Comparison of ENCODE assay signal across 22 cellular contexts in the genomic region with DNA sequence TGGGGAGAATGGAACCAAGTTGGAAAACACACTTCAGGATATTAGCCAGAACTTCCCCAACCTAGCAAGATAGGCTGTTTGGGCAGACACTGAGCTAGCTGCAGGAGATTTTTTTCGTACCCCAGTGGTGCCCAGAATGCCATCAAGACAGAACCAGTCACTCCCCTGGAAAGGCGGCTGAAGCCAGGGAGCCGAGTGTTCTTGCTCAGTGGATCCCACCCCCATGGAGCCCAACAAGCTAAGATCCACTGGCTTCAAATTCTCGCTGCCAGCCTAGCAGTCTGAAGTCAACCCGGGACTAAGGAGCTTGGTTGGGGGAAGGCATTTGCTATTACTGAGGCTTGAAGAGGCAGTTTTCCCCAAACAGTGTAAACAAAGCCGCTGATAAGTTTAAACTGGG.
DNase-seq lines count a peak whose midpoint lies in the region; ATAC-seq and TF ChIP-seq lines count a peak whose summit lies in the region.
"Had no signal": no experiment of that assay in that cellular context is flagged by ENCODE, and none has a peak within 500 bp of the region (broad histone marks: within the 10 kb centered on the region; RNA-seq: fewer than 3 reads in every experiment).

No MANE protein-coding gene starts in this region.

- peaks cover 63% of the 10 kb centered on the region for H3K36me3 Mint-ChIP-seq in activated naive CD4-positive, alpha-beta T cell treated with anti-CD3 and anti-CD28 coated beads, Interleukin-2, amount 50 U/mL, for 24 hours
- H3K36me3 Mint-ChIP-seq in activated B cell treated with CpG ODN at 0.5 μM for 24 hours (ENCODE audit: low read depth), result peaks cover 84% of the 10 kb centered on the region
- peaks cover 45% of the 10 kb centered on the region for H3K36me3 Mint-ChIP-seq in endothelial cell (ENCODE audit: low read depth, unreplicated experiment)

- peaks cover 35 to 56% of the 10 kb centered on the region in 2 donors for H3K4me1 ChIP-seq in thoracic aorta (ENCODE audit: control insufficient read depth in 1 of 2, low read depth in 2 of 2)
- H3K4me1 ChIP-seq in left ventricle myocardium inferior, result peaks cover 17% of the 10 kb centered on the region
- H3K4me1 ChIP-seq: BLaER1 had no signal

- H3K27ac ChIP-seq in thoracic aorta (peak overlapping the region; percentile 13 to 30), left ventricle myocardium inferior (replicated peaks) (no peak overlapping the region)
- H3K27ac ChIP-seq: BLaER1, left lung, WERI-Rb-1 had no signal

- intact Hi-C loops in activated B cell treated with CpG ODN at 0.5 μM for 24 hours (cut with micrococcal nuclease), result no loop called here
- intact Hi-C loops in left ventricle myocardium inferior (cut with micrococcal nuclease), result no loop called here

- H3K9me3 Mint-ChIP-seq in activated naive CD4-positive, alpha-beta T cell treated with anti-CD3 and anti-CD28 coated beads, Interleukin-2, amount 50 U/mL, for 24 hours, result peaks cover 10% of the 10 kb centered on the region
- H3K9me3 Mint-ChIP-seq in activated B cell treated with CpG ODN at 0.5 μM for 24 hours, result peaks cover 9% of the 10 kb centered on the region
- no peaks in the 10 kb centered on the region for H3K9me3 Mint-ChIP-seq in endothelial cell (ENCODE audit: unreplicated experiment)

- ATAC-seq in activated B cell treated with CpG ODN at 0.5 μM for 24 hours (ENCODE audit: low read depth), result no peak
- no peak for ATAC-seq in thoracic aorta (ENCODE audit: insufficient number of reproducible peaks, low FRiP score, low read depth)
- ATAC-seq: HCT116, K562, left lung had no signal

- TF ChIP-seq CTCF in activated B cell treated with CpG ODN at 0.5 μM for 24 hours (IDR thresholded peaks at IDR 0.05) (no peak), endothelial cell (IDR thresholded peaks at IDR 0.05; ENCODE audit: unreplicated experiment) (no peak), thoracic aorta (IDR thresholded peaks at IDR 0.05) (no peak), left ventricle myocardium inferior (IDR thresholded peaks at IDR 0.05; ENCODE audit: borderline replicate concordance) (no peak)

- no peak overlapping the region for H3K4me3 Mint-ChIP-seq in activated naive CD4-positive, alpha-beta T cell treated with anti-CD3 and anti-CD28 coated beads, Interleukin-2, amount 50 U/mL, for 24 hours
- H3K4me3 Mint-ChIP-seq in activated B cell treated with CpG ODN at 0.5 μM for 24 hours, result no peak overlapping the region
- H3K4me3 Mint-ChIP-seq in endothelial cell (ENCODE audit: unreplicated experiment), result peak overlapping the region; percentile 33

- peaks cover 33% of the 10 kb centered on the region for H3K36me3 ChIP-seq in thoracic aorta
- H3K36me3 ChIP-seq in left ventricle myocardium inferior, result peaks cover 43% of the 10 kb centered on the region
- H3K36me3 ChIP-seq: WERI-Rb-1 had no signal

- H3K4me3 ChIP-seq in thoracic aorta (no peak overlapping the region), left ventricle myocardium inferior (no peak overlapping the region)
- H3K4me3 ChIP-seq: BLaER1, K562, left lung had no signal

- H3K9me3 ChIP-seq in thoracic aorta (no peaks in the 10 kb centered on the region), left ventricle myocardium inferior (replicated peaks) (no peaks in the 10 kb centered on the region)
- H3K9me3 ChIP-seq: left lung had no signal

- H3K27me3 Mint-ChIP-seq in activated naive CD4-positive, alpha-beta T cell treated with anti-CD3 and anti-CD28 coated beads, Interleukin-2, amount 50 U/mL, for 24 hours, result no peaks in the 10 kb centered on the region
- H3K27me3 Mint-ChIP-seq in activated B cell treated with CpG ODN at 0.5 μM for 24 hours (no peaks in the 10 kb centered on the region), endothelial cell (ENCODE audit: unreplicated experiment) (peaks cover 3% of the 10 kb centered on the region)

- H3K27me3 ChIP-seq in thoracic aorta (replicated peaks; ENCODE audit: insufficient read depth) (no peaks in the 10 kb centered on the region), left ventricle myocardium inferior (ENCODE audit: low read depth) (no peaks in the 10 kb centered on the region)
- H3K27me3 ChIP-seq: BLaER1, left lung had no signal

- POLR2A ChIA-PET in activated B cell treated with CpG ODN at 0.5 μM for 24 hours (lab: Charles Lee), result no interaction called here

- peaks cover 73% of the 10 kb centered on the region for H3K4me1 Mint-ChIP-seq in activated naive CD4-positive, alpha-beta T cell treated with anti-CD3 and anti-CD28 coated beads, Interleukin-2, amount 50 U/mL, for 24 hours
- H3K4me1 Mint-ChIP-seq in activated B cell treated with CpG ODN at 0.5 μM for 24 hours, result peaks cover 63% of the 10 kb centered on the region
- no peaks in the 10 kb centered on the region for H3K4me1 Mint-ChIP-seq in endothelial cell (ENCODE audit: unreplicated experiment)

- CTCF ChIA-PET in activated B cell treated with CpG ODN at 0.5 μM for 24 hours (lab: Charles Lee), result no interaction called here

- no peak for DNase-seq in activated naive CD4-positive, alpha-beta T cell treated with anti-CD3 and anti-CD28 coated beads, Interleukin-2, amount 50 U/mL, for 16 hours
- DNase-seq in activated B cell treated with CpG ODN at 0.5 μM for 24 hours (no peak), endothelial cell (ENCODE audit: low spot score) (no peak), thoracic aorta (ENCODE audit: low spot score) (no peak), DMS53 treated with DMSO at 0.1 percent for 48 hours (lab: John Stamatoyannopoulos, UW; ENCODE audit: unreplicated experiment) (no peak), NCI-H146 treated with DMSO at 0.1 percent for 48 hours (lab: John Stamatoyannopoulos, UW; ENCODE audit: unreplicated experiment) (no peak), left ventricle myocardium inferior (no peak)
- DNase-seq: ACHN; activated naive CD4-positive, alpha-beta T cell treated with Interleukin-2 at 50 U/mL for 16 hours; dermis blood vessel endothelial cell; left lung; NCI-H1105 treated with DMSO at 0.1 percent for 48 hours; NCI-H2029 treated with DMSO at 0.1 percent for 48 hours; NCI-H2227 treated with DMSO at 0.1 percent for 48 hours; SIG-M5; T1000; trophoblast cell; WERI-Rb-1 had no signal

- peak overlapping the region; percentile 92 for H3K27ac Mint-ChIP-seq in activated naive CD4-positive, alpha-beta T cell treated with anti-CD3 and anti-CD28 coated beads, Interleukin-2, amount 50 U/mL, for 24 hours
- H3K27ac Mint-ChIP-seq in activated B cell treated with CpG ODN at 0.5 μM for 24 hours (peak overlapping the region; percentile 57), endothelial cell (ENCODE audit: unreplicated experiment) (no peak overlapping the region)
